ENCODE assay signal across 21 cellular contexts in the genomic region with DNA sequence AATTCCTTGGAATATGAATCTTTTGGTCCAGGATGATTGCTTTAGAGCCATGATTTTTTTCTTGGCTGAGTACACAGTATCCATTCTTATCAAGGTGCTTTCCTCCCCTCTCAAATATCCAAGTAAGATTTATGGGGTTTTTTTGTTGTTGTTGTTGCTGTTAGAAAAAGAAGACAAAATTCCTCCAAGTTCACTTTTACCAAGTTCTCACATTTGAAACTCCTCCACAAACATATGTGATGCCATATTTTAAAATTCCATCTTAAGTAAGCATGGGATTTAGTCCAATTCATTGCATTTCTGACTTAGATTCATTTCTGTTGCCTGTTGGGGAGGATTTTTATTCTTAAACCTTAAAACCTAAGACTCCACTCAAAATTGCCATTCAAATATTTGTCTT.
"Had no signal": no experiment of that assay in that cellular context is flagged by ENCODE, and none has a peak within 500 bp of the region (broad histone marks: within the 10 kb centered on the region; RNA-seq: fewer than 3 reads in every experiment).

No MANE protein-coding gene starts in this region.

- DNase-seq: activated B cell treated with CpG ODN at 0.5 μM for 24 hours; activated CD4-positive, alpha-beta memory T cell treated with anti-CD3 and anti-CD28 coated beads, Interleukin-2, amount 10 ng/mL, durations not matched to agents 7 days and 5 days; activated CD4-positive, alpha-beta T cell treated with anti-CD3 and anti-CD28 coated beads for 1 hour; activated CD4-positive, alpha-beta T cell treated with anti-CD3 and anti-CD28 coated beads, Interleukin-2, amount 10 ng/mL, durations not matched to agents 7 days and 5 days; activated T-cell treated with anti-CD3 and anti-CD28 coated beads for 4 hours; adrenal gland; aorta; central memory CD4-positive, alpha-beta T cell; Karpas-422; NCI-H1417; NCI-H1930; NCI-H2171; NCI-H510A treated with DMSO at 0.1 percent for 48 hours; NCI-H69; T-cell; T-helper 2 cell; T1000 had no signal

- H3K4me3 ChIP-seq: adrenal gland, K562, SK-N-MC had no signal

- H3K27me3 Mint-ChIP-seq: activated B cell treated with CpG ODN at 0.5 μM for 24 hours; activated CD4-positive, alpha-beta memory T cell treated with anti-CD3 and anti-CD28 coated beads, Interleukin-2, amount 10 ng/mL, durations not matched to agents 7 days and 5 days; activated CD4-positive, alpha-beta T cell treated with anti-CD3 and anti-CD28 coated beads, Interleukin-2, amount 10 ng/mL, durations not matched to agents 7 days and 5 days; T-cell had no signal

- H3K27me3 ChIP-seq: adrenal gland had no signal

- H3K27ac ChIP-seq: adrenal gland, SK-N-MC had no signal

- ATAC-seq: K562, Right ventricle myocardium inferior, T-cell had no signal

- H3K9me3 ChIP-seq: adrenal gland had no signal

- H3K27ac Mint-ChIP-seq: activated B cell treated with CpG ODN at 0.5 μM for 24 hours; activated naive CD4-positive, alpha-beta T cell treated with anti-CD3 and anti-CD28 coated beads, Interleukin-2, amount 50 U/mL, for 72 hours had no signal

- H3K36me3 ChIP-seq: adrenal gland had no signal

- H3K4me3 Mint-ChIP-seq: activated B cell treated with CpG ODN at 0.5 μM for 24 hours; activated CD4-positive, alpha-beta memory T cell treated with anti-CD3 and anti-CD28 coated beads, Interleukin-2, amount 10 ng/mL, durations not matched to agents 7 days and 5 days; activated CD4-positive, alpha-beta T cell treated with anti-CD3 and anti-CD28 coated beads, Interleukin-2, amount 10 ng/mL, durations not matched to agents 7 days and 5 days; T-cell had no signal
